1 cellular context compared by ENCODE assay signal in the genomic region with DNA sequence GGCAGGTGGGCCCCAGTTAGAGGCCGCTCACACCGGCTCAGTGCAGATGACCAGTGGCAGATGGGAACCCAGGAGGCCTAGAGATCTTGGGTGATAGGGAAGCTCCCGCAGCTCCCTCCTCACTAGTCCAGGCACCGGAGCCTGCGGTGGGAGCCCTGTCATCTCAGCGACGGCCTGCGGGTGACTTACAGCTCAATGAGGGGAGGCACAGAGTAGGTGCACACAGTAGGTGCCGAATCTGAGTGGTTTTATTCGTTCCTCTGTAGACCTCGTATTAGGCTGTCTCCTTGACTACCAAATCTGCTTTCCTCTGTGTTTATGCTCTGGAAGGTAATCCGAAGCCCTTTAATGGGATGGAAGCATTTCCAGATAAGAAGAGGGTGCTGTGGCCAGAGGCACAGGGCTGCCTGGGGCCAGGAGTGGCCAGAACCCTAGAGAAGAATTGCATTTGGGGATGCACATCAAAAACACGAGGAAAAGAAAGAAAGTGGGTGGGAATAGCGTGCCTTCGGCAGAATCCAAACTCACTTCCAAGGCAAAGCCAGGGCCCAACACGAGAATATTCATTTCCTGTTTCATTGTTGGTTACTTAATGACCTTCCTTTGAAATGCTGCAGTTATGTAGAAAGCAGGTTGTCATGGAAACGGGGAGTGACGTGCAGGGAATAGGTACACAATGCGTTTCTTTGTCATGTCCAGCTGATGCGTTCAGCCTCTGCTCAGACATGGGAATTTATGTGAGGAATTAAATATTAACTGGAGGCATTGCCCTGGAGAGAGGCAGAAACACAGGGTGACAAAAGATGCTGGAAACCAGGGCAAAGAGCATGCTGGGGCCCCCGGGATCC.
TF ChIP-seq lines count a peak whose summit lies in the region.

No MANE protein-coding gene starts in this region.

TF ChIP-seq in IMR-90, 13 proteins besides CTCF, POLR2A, EP300 and RAD21 (continued from another document):
- TF ChIP-seq MXI1 (IDR thresholded peaks at IDR 0.05; ENCODE audit: borderline replicate concordance, low read depth, low read length), result no peak
TF ChIP-seq in IMR-90: peak in this region for 0.
